20 cellular contexts compared by ENCODE assay signal in genomic region chr13:112434032-112434431, GRCh38. TPM values are rescaled to one million over a fixed set of nuclear protein-coding genes. Genes with fewer than 3 reads are reported as not detected.
DNase-seq lines count a peak whose midpoint lies in the region; ATAC-seq, FAIRE-seq and TF ChIP-seq lines count a peak whose summit lies in the region.
"Had no signal": no experiment of that assay in that cellular context is flagged by ENCODE, and none has a peak within 500 bp of the region (broad histone marks: within the 10 kb centered on the region; RNA-seq: fewer than 3 reads in every experiment).

No MANE protein-coding gene starts in this region.

- no peak for FAIRE-seq in urothelium cell line (lab: Jason Lieb, UNC)
- FAIRE-seq: H1, HTR-8/SVneo had no signal

- TF ChIP-seq CTCF in H9 (conservative IDR thresholded peaks at IDR 0.05), result no peak

- no peaks in the 10 kb centered on the region for H3K36me3 ChIP-seq in neuronal stem cell (replicated peaks in 1 of 2; ENCODE audit: control insufficient read depth in 2 of 2, insufficient read depth in 2 of 2, low read length in 2 of 2)
- H3K36me3 ChIP-seq: BLaER1 had no signal

- H3K4ac ChIP-seq in H9 (ENCODE audit: low read depth, low read length), result no peak overlapping the region
- H3K4ac ChIP-seq in neuronal stem cell (ENCODE audit: low read length), result no peak overlapping the region

- peak; percentile 39 for DNase-seq in activated effector memory CD4-positive, alpha-beta T cell treated with anti-CD3 and anti-CD28 coated beads, Interleukin-2, amount 50 U/mL, for 16 hours
- no peak for DNase-seq in activated effector memory CD4-positive, alpha-beta T cell treated with Interleukin-2 at 50 U/mL for 16 hours
- no peak for DNase-seq in H9
- DNase-seq in neuronal stem cell (ENCODE audit: low spot score), result no peak
- DNase-seq in urothelium cell line (ENCODE audit: low spot score), result peak; percentile 2
- no peak for DNase-seq in NCI-H2227 (lab: John Stamatoyannopoulos, UW; ENCODE audit: unreplicated experiment)
- DNase-seq: 8988T; CD4-positive, alpha-beta memory T cell; DMS153; DMS79 treated with DMSO at 0.1 percent for 48 hours; GF-D8; HCEC 1CT; IMR-90 had no signal

- H3K79me1 ChIP-seq in H9 (ENCODE audit: insufficient read depth, low read depth, low read length, poor library complexity, severe bottlenecking) (no peaks in the 10 kb centered on the region), neuronal stem cell (ENCODE audit: low read depth, low read length) (peaks cover 2% of the 10 kb centered on the region)

- no peaks in the 10 kb centered on the region for H3K23me2 ChIP-seq in H9 (ENCODE audit: insufficient read length, low read depth, low read length, poor library complexity, severe bottlenecking)

- H3K4me1 Mint-ChIP-seq in H9, result 0 out of 4 replicates have a peak, but pooled peaks cover 0 to 2% of the 10 kb centered on the region in 2 experiments
- H3K4me1 Mint-ChIP-seq: CD14-positive monocyte; CD4-positive, alpha-beta memory T cell had no signal

- H3K9me3 ChIP-seq in H9 (ENCODE audit: control insufficient read depth, low read depth, low read length) (peaks cover 2% of the 10 kb centered on the region), neuronal stem cell (replicated peaks in 1 of 2; ENCODE audit: control insufficient read depth in 2 of 2, insufficient read depth in 1 of 2, low read depth in 1 of 2, low read length in 2 of 2) (peaks cover 12 to 20% of the 10 kb centered on the region in 2 donors)

- H2BK5ac ChIP-seq in H9 (ENCODE audit: insufficient read length, low read length), result no peak overlapping the region
- no peak overlapping the region for H2BK5ac ChIP-seq in neuronal stem cell (ENCODE audit: low read length)

- H2AFZ ChIP-seq in H9 (ENCODE audit: low read length), result no peak overlapping the region
- no peak overlapping the region for H2AFZ ChIP-seq in neuronal stem cell (ENCODE audit: low read length)

- no peak overlapping the region for H3K27ac Mint-ChIP-seq in H9
- H3K27ac Mint-ChIP-seq: CD14-positive monocyte; CD4-positive, alpha-beta memory T cell had no signal

- no peaks in the 10 kb centered on the region for H4K20me1 ChIP-seq in H9 (ENCODE audit: control insufficient read depth, insufficient read depth, insufficient read length)
- H4K20me1 ChIP-seq: BLaER1 had no signal

- no peaks in the 10 kb centered on the region for H3K79me2 ChIP-seq in H9 (ENCODE audit: insufficient read depth, low read length)

- H3K27me3 Mint-ChIP-seq in H9 (ENCODE audit: low read depth), result peaks cover 22% of the 10 kb centered on the region

- H4K5ac ChIP-seq in H9 (ENCODE audit: insufficient read length, low read depth, low read length), result no peak overlapping the region

- H3K4me1 ChIP-seq in H9 (ENCODE audit: insufficient read depth, low read length) (no peaks in the 10 kb centered on the region), neuronal stem cell (ENCODE audit: control insufficient read depth in 2 of 2, insufficient read depth in 1 of 2, low read depth in 1 of 2, low read length in 2 of 2) (peaks cover 3% of the 10 kb centered on the region in 2 donors)

- WGBS in H9 (ENCODE audit: extremely low coverage, insufficient read length, low lambda C conversion rate), result no CpG with 5 or more reads among the region's 13 CpGs
- WGBS in neuronal stem cell (ENCODE audit: extremely low coverage in 2 of 2, insufficient read length in 2 of 2, insufficient replicate concordance in 1 of 2), 2 donors, result no CpG with 5 or more reads among the region's 13 CpGs

- H4K8ac ChIP-seq in H9 (replicated peaks; ENCODE audit: insufficient read length, low read depth, low read length) (no peak overlapping the region), neuronal stem cell (ENCODE audit: low read depth, low read length) (no peak overlapping the region)

- H3K27ac ChIP-seq in H9 (ENCODE audit: insufficient read length, low read depth, low read length) (no peak overlapping the region), neuronal stem cell (replicated peaks; ENCODE audit: low read length) (no peak overlapping the region)
- H3K27ac ChIP-seq: BLaER1 had no signal

- peak overlapping the region in 1 of 2 donors; percentile 53 for H3K4me3 ChIP-seq in neuronal stem cell (ENCODE audit: low read length in 2 of 2)
- H3K4me3 ChIP-seq: BLaER1 had no signal

- peaks cover 9 to 25% (median 10%) of the 10 kb centered on the region in 3 experiments; a peak in 6 of 7 replicates for H3K36me3 Mint-ChIP-seq in H9 (ENCODE audit: insufficient read depth in 1 of 3, low read depth in 3 of 3)
- H3K36me3 Mint-ChIP-seq: CD14-positive monocyte; CD4-positive, alpha-beta memory T cell had no signal

- H2BK15ac ChIP-seq in H9 (ENCODE audit: low read depth, low read length) (no peak overlapping the region), neuronal stem cell (ENCODE audit: low read length) (no peak overlapping the region)

- no peak overlapping the region for H4K91ac ChIP-seq in H9 (ENCODE audit: insufficient read length, low read depth, low read length)
- no peak overlapping the region for H4K91ac ChIP-seq in neuronal stem cell (ENCODE audit: low read depth, low read length, poor library complexity)

- ATAC-seq in GM18858 (IDR thresholded peaks at IDR 0.05; ENCODE audit: unreplicated experiment), result no peak

- no peak overlapping the region for H3K9ac ChIP-seq in H9 (ENCODE audit: extremely low read depth, insufficient read length, low read length)
- H3K9ac ChIP-seq in neuronal stem cell (ENCODE audit: low read depth, low read length, poor library complexity), result no peak overlapping the region
- H3K9ac ChIP-seq: BLaER1 had no signal

- no peak overlapping the region for H3T11ph ChIP-seq in H9 (ENCODE audit: low read length)

- H3K9me3 Mint-ChIP-seq in H9, result peaks cover 32 to 43% of the 10 kb centered on the region in 2 experiments

- H3K27me3 ChIP-seq in H9 (ENCODE audit: insufficient read depth, low read length), result no peaks in the 10 kb centered on the region
- peaks cover 0 to 3% (median 0%) of the 10 kb centered on the region in 3 experiments for H3K27me3 ChIP-seq in neuronal stem cell (ENCODE audit: control insufficient read depth in 3 of 3, insufficient read depth in 3 of 3, low read depth in 1 of 3, low read length in 3 of 3)
- H3K27me3 ChIP-seq: BLaER1 had no signal

- H2BK120ac ChIP-seq in H9 (ENCODE audit: low read depth, low read length, poor library complexity, severe bottlenecking) (no peak overlapping the region), neuronal stem cell (ENCODE audit: low read depth, low read length) (no peak overlapping the region)

- H2BK12ac ChIP-seq in H9 (ENCODE audit: insufficient read length, low read depth, low read length) (no peak overlapping the region), neuronal stem cell (ENCODE audit: low read length) (no peak overlapping the region)

- H3K18ac ChIP-seq in H9 (ENCODE audit: insufficient read length, low read depth, low read length) (peak overlapping the region; percentile 49), neuronal stem cell (ENCODE audit: low read length) (peak overlapping the region; percentile 78)

- H3K56ac ChIP-seq in H9 (ENCODE audit: insufficient read length, low read depth, low read length), result no peak overlapping the region

- H3K4me3 Mint-ChIP-seq in H9, result no peak overlapping the region
- H3K4me3 Mint-ChIP-seq: CD14-positive monocyte; CD4-positive, alpha-beta memory T cell had no signal

- H3K14ac ChIP-seq in H9 (ENCODE audit: insufficient read depth, low read length) (no peak overlapping the region), neuronal stem cell (ENCODE audit: low read length) (no peak overlapping the region)

- H2BK20ac ChIP-seq in H9 (ENCODE audit: low read depth, low read length, poor library complexity, severe bottlenecking), result no peak overlapping the region

- no peak overlapping the region for H3K4me2 ChIP-seq in H9 (ENCODE audit: insufficient read depth, insufficient read length, low read length)
- no peak overlapping the region for H3K4me2 ChIP-seq in neuronal stem cell (ENCODE audit: insufficient read depth, low read length, poor library complexity, severe bottlenecking)
- H3K4me2 ChIP-seq: BLaER1 had no signal

- H3K23ac ChIP-seq in H9 (ENCODE audit: insufficient read length, low read depth, low read length) (no peak overlapping the region), neuronal stem cell (ENCODE audit: low read depth, low read length, poor library complexity) (no peak overlapping the region)

- H2AK5ac ChIP-seq in H9 (ENCODE audit: insufficient read length, low read length) (no peak overlapping the region), neuronal stem cell (ENCODE audit: low read depth, low read length) (no peak overlapping the region)

RNA-seq across cellular contexts. Expression of gene SPACA7, which starts 57.9 kb away (rescaled TPM):
- not detected in 2 replicates for total RNA-seq in H9 (2021)
- polyA plus RNA-seq in neuronal stem cell (2013, experiment 1 of 2), result not detected
- not detected for polyA plus RNA-seq in neuronal stem cell (2013, experiment 2 of 2)
- total RNA-seq: A673; CD4-positive, alpha-beta memory T cell; H1; IMR-90 had no signal
- polyA plus RNA-seq: AG04450; CD14-positive monocyte; CD4-positive, alpha-beta memory T cell; H1; IMR-90 had no signal

Comparison
In these comparisons a context has a peak if more than half of its experiments do, and no peak if none do; other contexts are left out.
1. DNase-seq: peak in activated effector memory CD4-positive, alpha-beta T cell treated with anti-CD3 and anti-CD28 coated beads, Interleukin-2, amount 50 U/mL, for 16 hours (single experiment) and urothelium cell line (single experiment); none in activated effector memory CD4-positive, alpha-beta T cell treated with Interleukin-2 at 50 U/mL for 16 hours (single experiment), H9 (single experiment), neuronal stem cell (single experiment) and NCI-H2227 (single experiment).